ENCODE assay signal across 35 cellular contexts in genomic region chr10:89382757-89383156, GRCh38. TPM values are rescaled to one million over a fixed set of nuclear protein-coding genes. Genes with fewer than 3 reads are reported as not detected.
"Had no signal": no experiment of that assay in that cellular context is flagged by ENCODE, and none has a peak within 500 bp of the region (broad histone marks: within the 10 kb centered on the region; RNA-seq: fewer than 3 reads in every experiment).

No MANE protein-coding gene starts in this region.

- H2AFZ ChIP-seq: hepatocyte had no signal

- H3K36me3 Mint-ChIP-seq: activated CD8-positive, alpha-beta memory T cell treated with anti-CD3 and anti-CD28 coated beads, Interleukin-2, amount 10 ng/mL, durations not matched to agents 7 days and 5 days; activated naive CD4-positive, alpha-beta T cell treated with anti-CD3 and anti-CD28 coated beads, Interleukin-2, amount 50 U/mL, for 24 hours; stimulated activated naive B cell treated with anti-CD40 and anti-IgM and Interleukin-4, amounts not matched to agents 10 μg/mL and 1 μg/mL and 100 μg/mL, for 72 hours had no signal

- H3K4me2 ChIP-seq: hepatocyte had no signal

- H3K79me2 ChIP-seq: hepatocyte had no signal

- H3K4me1 Mint-ChIP-seq: activated naive CD4-positive, alpha-beta T cell treated with anti-CD3 and anti-CD28 coated beads, Interleukin-2, amount 50 U/mL, for 24 hours had no signal

- H3K27ac ChIP-seq: body of pancreas, cardiac muscle cell, coronary artery, dorsolateral prefrontal cortex, gastroesophageal sphincter, hepatocyte, ovary, SK-N-MC, skin epidermis, testis, transverse colon had no signal

- H3K27me3 ChIP-seq: body of pancreas, cardiac muscle cell, dorsolateral prefrontal cortex, gastroesophageal sphincter, hepatocyte, ovary, testis, transverse colon had no signal

- FAIRE-seq: keratinocyte had no signal

- H3K27ac Mint-ChIP-seq: activated CD4-positive, alpha-beta memory T cell treated with anti-CD3 and anti-CD28 coated beads, Interleukin-2, amount 10 ng/mL, durations not matched to agents 7 days and 5 days; activated CD4-positive, alpha-beta T cell treated with anti-CD3 and anti-CD28 coated beads, Interleukin-2, amount 10 ng/mL, durations not matched to agents 7 days and 5 days; activated CD8-positive, alpha-beta memory T cell treated with anti-CD3 and anti-CD28 coated beads, Interleukin-2, amount 10 ng/mL, durations not matched to agents 7 days and 5 days; activated naive CD4-positive, alpha-beta T cell treated with anti-CD3 and anti-CD28 coated beads, Interleukin-2, amount 50 U/mL, for 24 hours; activated naive CD8-positive, alpha-beta T cell treated with anti-CD3 and anti-CD28 coated beads, Interleukin-2, amount 50 U/mL, for 24 hours; activated T-helper 2 cell treated with anti-CD3 and anti-CD28 coated beads, Interferon-gamma antibody, Interleukin-2, Interleukin-4, amounts not matched to agents 10 μg/mL and 5 μg/mL and 100 μg/mL, durations not matched to agents 14 hours and 24 hours and 36 hours; effector memory CD8-positive, alpha-beta T cell; progenitor cell of endocrine pancreas; stimulated activated naive B cell treated with anti-CD40 and anti-IgM and Interleukin-4, amounts not matched to agents 10 μg/mL and 1 μg/mL and 100 μg/mL, for 72 hours had no signal

- ATAC-seq: activated CD8-positive, alpha-beta memory T cell treated with anti-CD3 and anti-CD28 coated beads, Interleukin-2, amount 10 ng/mL, durations not matched to agents 7 days and 5 days; activated naive CD8-positive, alpha-beta T cell treated with anti-CD3 and anti-CD28 coated beads, Interleukin-2, amount 50 U/mL, for 24 hours; body of pancreas; effector memory CD8-positive, alpha-beta T cell; gastroesophageal sphincter; left cardiac atrium; left ventricle myocardium superior; sciatic nerve; stimulated activated naive B cell treated with anti-CD40 and anti-IgM and Interleukin-4, amounts not matched to agents 10 μg/mL and 1 μg/mL and 100 μg/mL, for 72 hours had no signal

- H3K4me3 Mint-ChIP-seq: activated CD4-positive, alpha-beta memory T cell treated with anti-CD3 and anti-CD28 coated beads, Interleukin-2, amount 10 ng/mL, durations not matched to agents 7 days and 5 days; activated CD4-positive, alpha-beta T cell treated with anti-CD3 and anti-CD28 coated beads, Interleukin-2, amount 10 ng/mL, durations not matched to agents 7 days and 5 days; activated CD8-positive, alpha-beta memory T cell treated with anti-CD3 and anti-CD28 coated beads, Interleukin-2, amount 10 ng/mL, durations not matched to agents 7 days and 5 days; activated naive CD4-positive, alpha-beta T cell treated with anti-CD3 and anti-CD28 coated beads, Interleukin-2, amount 50 U/mL, for 24 hours; activated naive CD8-positive, alpha-beta T cell treated with anti-CD3 and anti-CD28 coated beads, Interleukin-2, amount 50 U/mL, for 24 hours; effector memory CD8-positive, alpha-beta T cell; stimulated activated naive B cell treated with anti-CD40 and anti-IgM and Interleukin-4, amounts not matched to agents 10 μg/mL and 1 μg/mL and 100 μg/mL, for 72 hours had no signal

- H3K27me3 Mint-ChIP-seq: activated naive CD4-positive, alpha-beta T cell treated with anti-CD3 and anti-CD28 coated beads, Interleukin-2, amount 50 U/mL, for 24 hours; activated naive CD8-positive, alpha-beta T cell treated with anti-CD3 and anti-CD28 coated beads, Interleukin-2, amount 50 U/mL, for 24 hours; stimulated activated naive B cell treated with anti-CD40 and anti-IgM and Interleukin-4, amounts not matched to agents 10 μg/mL and 1 μg/mL and 100 μg/mL, for 72 hours had no signal

- H3K4me1 ChIP-seq: body of pancreas, gastroesophageal sphincter, testis, transverse colon had no signal

- H3K9me3 ChIP-seq: body of pancreas, gastroesophageal sphincter, ovary, testis, transverse colon had no signal

- H3K4me3 ChIP-seq: body of pancreas, cardiac muscle cell, coronary artery, dorsolateral prefrontal cortex, gastroesophageal sphincter, hepatocyte, ovary, SK-N-MC, skin epidermis, testis, transverse colon had no signal

- DNase-seq: activated CD4-positive, alpha-beta memory T cell treated with anti-CD3 and anti-CD28 coated beads, Interleukin-2, amount 10 ng/mL, durations not matched to agents 7 days and 5 days; activated CD4-positive, alpha-beta T cell treated with anti-CD3 and anti-CD28 coated beads, Interleukin-2, amount 10 ng/mL, durations not matched to agents 7 days and 5 days; activated CD8-positive, alpha-beta memory T cell treated with anti-CD3 and anti-CD28 coated beads, Interleukin-2, amount 10 ng/mL, durations not matched to agents 7 days and 5 days; activated naive CD8-positive, alpha-beta T cell treated with anti-CD3 and anti-CD28 coated beads, Interleukin-2, amount 50 U/mL, for 24 hours; anterior cingulate cortex; body of pancreas; cerebellar nuclear complex; dorsolateral prefrontal cortex; effector memory CD8-positive, alpha-beta T cell; left cardiac atrium; left ventricle myocardium superior; ovary; stimulated activated CD4-positive, alpha-beta T cell treated with anti-CD3 and anti-CD28 coated beads, Interleukin-1b, Interleukin-23, amount 100 ng/mL, for 48 hours; stimulated activated CD4-positive, alpha-beta T cell treated with anti-CD3 and anti-CD28 coated beads, Interleukin-4, amount 100 ng/mL, for 4 hours; stimulated activated CD8-positive, alpha-beta memory T cell treated with anti-CD3 and anti-CD28 coated beads, Interleukin-4, amount 100 ng/mL, for 48 hours; stimulated activated naive B cell treated with anti-CD40 and anti-IgM and Interleukin-4, amounts not matched to agents 10 μg/mL and 1 μg/mL and 100 μg/mL, for 72 hours; testis; transverse colon had no signal

- H3K9me3 Mint-ChIP-seq: activated CD4-positive, alpha-beta memory T cell treated with anti-CD3 and anti-CD28 coated beads, Interleukin-2, amount 10 ng/mL, durations not matched to agents 7 days and 5 days; activated CD4-positive, alpha-beta T cell treated with anti-CD3 and anti-CD28 coated beads, Interleukin-2, amount 10 ng/mL, durations not matched to agents 7 days and 5 days; activated naive CD4-positive, alpha-beta T cell treated with anti-CD3 and anti-CD28 coated beads, Interleukin-2, amount 50 U/mL, for 24 hours; activated naive CD8-positive, alpha-beta T cell treated with anti-CD3 and anti-CD28 coated beads, Interleukin-2, amount 50 U/mL, for 24 hours; activated T-helper 2 cell treated with anti-CD3 and anti-CD28 coated beads, Interferon-gamma antibody, Interleukin-2, Interleukin-4, amounts not matched to agents 10 μg/mL and 5 μg/mL and 100 μg/mL, durations not matched to agents 14 hours and 24 hours and 36 hours; effector memory CD8-positive, alpha-beta T cell; stimulated activated naive B cell treated with anti-CD40 and anti-IgM and Interleukin-4, amounts not matched to agents 10 μg/mL and 1 μg/mL and 100 μg/mL, for 72 hours had no signal

- H3K36me3 ChIP-seq: cardiac muscle cell, gastroesophageal sphincter, ovary, transverse colon had no signal

RNA-seq across cellular contexts. Expression of gene IFIT1B, which starts 4.9 kb away (rescaled TPM):
- total RNA-seq: activated CD4-positive, alpha-beta T cell treated with anti-CD3 and anti-CD28 coated beads, Interleukin-2, amount 10 ng/mL, durations not matched to agents 7 days and 5 days; activated T-helper 2 cell treated with anti-CD3 and anti-CD28 coated beads, Interferon-gamma antibody, Interleukin-2, Interleukin-4, amounts not matched to agents 10 μg/mL and 5 μg/mL and 100 μg/mL, durations not matched to agents 14 hours and 24 hours and 36 hours; body of pancreas; cardiac muscle cell; gastroesophageal sphincter; hepatocyte; left cardiac atrium; left ventricle myocardium superior; lung microvascular endothelial cell; mucosa of gallbladder; progenitor cell of endocrine pancreas; renal cortical epithelial cell; T-helper 1 cell treated with Interleukin-12 subunit alpha and Interleukin-12 subunit beta and Interleukin-4 antibody, amounts not matched to agents 30 ng/mL and 1 ng/mL, for 36 hours; testis; transverse colon had no signal
- polyA plus RNA-seq: hepatocyte, keratinocyte, neural cell, ovary, urinary bladder had no signal

RNA-seq across cellular contexts. Expression of gene IFIT1, which starts 9.7 kb away (rescaled TPM):
- polyA plus RNA-seq: neural cell had no signal

RNA-seq across cellular contexts. Expression of gene IFIT3, which starts 55.0 kb away (rescaled TPM):
- total RNA-seq: progenitor cell of endocrine pancreas had no signal
